Comparison of ENCODE assay signal across 10 cellular contexts in the genomic region with DNA sequence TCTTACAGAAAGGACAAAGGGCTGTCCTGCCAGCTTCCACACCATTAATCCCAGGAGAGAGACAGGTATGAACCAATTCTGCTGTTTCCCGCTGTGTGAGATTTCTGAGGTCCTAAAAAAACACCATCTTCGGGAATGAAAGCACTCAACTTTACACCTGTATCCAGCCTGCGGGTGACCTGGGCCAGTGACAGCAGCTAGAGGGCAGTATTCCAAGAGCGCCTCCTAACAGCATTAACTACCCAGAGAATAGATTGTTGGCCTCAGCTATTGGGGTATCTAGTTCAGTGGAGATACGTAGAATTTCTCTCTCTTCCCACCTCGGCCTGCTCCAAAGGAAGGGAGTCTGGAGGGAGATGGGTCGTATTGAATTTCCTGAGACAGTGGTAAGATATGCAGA. TPM values are rescaled to one million over a fixed set of nuclear protein-coding genes. Genes with fewer than 3 reads are reported as not detected.
DNase-seq lines count a peak whose midpoint lies in the region; ATAC-seq and TF ChIP-seq lines count a peak whose summit lies in the region.
"Had no signal": no experiment of that assay in that cellular context is flagged by ENCODE, and none has a peak within 500 bp of the region (broad histone marks: within the 10 kb centered on the region; RNA-seq: fewer than 3 reads in every experiment).

No MANE protein-coding gene starts in this region.

- no peak overlapping the region for H3K4me3 Mint-ChIP-seq in CD8-positive, alpha-beta T cell

- no peak overlapping the region for H3K4me2 ChIP-seq in DOHH2 (ENCODE audit: low read length)
- H3K4me2 ChIP-seq in mammary epithelial cell (ENCODE audit: insufficient read depth, low read depth, low read length), result no peak overlapping the region

- no peak overlapping the region for H3K27ac Mint-ChIP-seq in CD8-positive, alpha-beta T cell

- no peaks in the 10 kb centered on the region for H3K4me1 Mint-ChIP-seq in CD8-positive, alpha-beta T cell (ENCODE audit: low read depth)

- H3K27me3 ChIP-seq in DOHH2 (ENCODE audit: control insufficient read depth, low read length), result no peaks in the 10 kb centered on the region
- H3K27me3 ChIP-seq in mammary epithelial cell (ENCODE audit: insufficient read depth, low read length), result no peaks in the 10 kb centered on the region
- H3K27me3 ChIP-seq in right lobe of liver, result no peaks in the 10 kb centered on the region
- H3K27me3 ChIP-seq in CD8-positive, alpha-beta T cell (ENCODE audit: insufficient read depth, low read length), result no peaks in the 10 kb centered on the region

- POLR2A ChIA-PET in CD8-positive, alpha-beta T cell (lab: Charles Lee), result no interaction called here

- H3K9me2 ChIP-seq in DOHH2 (replicated peaks; ENCODE audit: control insufficient read depth, low read length), result no peaks in the 10 kb centered on the region

- CTCF ChIA-PET in mammary epithelial cell (lab: Charles Lee; ENCODE audit: low non-redundant PET), result no interaction called here
- CTCF ChIA-PET in CD8-positive, alpha-beta T cell (lab: Charles Lee), result interaction anchor here (0.7 to 1.8 kb wide), 4 partner anchors 9 to 34 kb away, joined by 3 to 4 read pairs (median 4); no protein-coding TSS in a partner anchor

- no TSS peak for BruUV-seq in mammary epithelial cell (replicated peaks; lab: Mats Ljungman, UMichigan)

- no peak overlapping the region for H3K9ac ChIP-seq in mammary epithelial cell (ENCODE audit: insufficient read depth, low read length)

- H3K36me3 ChIP-seq in DOHH2 (ENCODE audit: control insufficient read depth, low read length), result peaks cover 83% of the 10 kb centered on the region
- H3K36me3 ChIP-seq in mammary epithelial cell (ENCODE audit: insufficient read depth, low read length), result peaks cover 4% of the 10 kb centered on the region
- no peaks in the 10 kb centered on the region for H3K36me3 ChIP-seq in right lobe of liver
- H3K36me3 ChIP-seq in CD8-positive, alpha-beta T cell (ENCODE audit: insufficient read depth, low read length), result no peaks in the 10 kb centered on the region

- H3K27me3 Mint-ChIP-seq in CD8-positive, alpha-beta T cell (ENCODE audit: low read depth), result no peaks in the 10 kb centered on the region

- no peaks in the 10 kb centered on the region for H3K9me3 ChIP-seq in DOHH2 (ENCODE audit: control insufficient read depth, insufficient read depth, low read length)
- no peaks in the 10 kb centered on the region for H3K9me3 ChIP-seq in mammary epithelial cell (replicated peaks; ENCODE audit: insufficient read depth, low read length)
- H3K9me3 ChIP-seq in right lobe of liver, result no peaks in the 10 kb centered on the region
- H3K9me3 ChIP-seq in CD8-positive, alpha-beta T cell (ENCODE audit: low read length), result no peaks in the 10 kb centered on the region

- no peak overlapping the region for H3K27ac ChIP-seq in DOHH2 (ENCODE audit: low read depth, low read length)
- H3K27ac ChIP-seq in mammary epithelial cell (ENCODE audit: insufficient read depth, low read depth, low read length), result no peak overlapping the region
- no peak overlapping the region for H3K27ac ChIP-seq in right lobe of liver
- no peak overlapping the region for H3K27ac ChIP-seq in CD8-positive, alpha-beta T cell (ENCODE audit: low read depth, low read length)

- TF ChIP-seq CTCF in DOHH2 (IDR thresholded peaks at IDR 0.05; ENCODE audit: low read depth, low read length, poor library complexity, severe bottlenecking) (peak; percentile 78), mammary epithelial cell (conservative IDR thresholded peaks at IDR 0.05 in 1 of 2, IDR thresholded peaks at IDR 0.05 in 1 of 2; ENCODE audit: extremely low read depth in 1 of 2, insufficient read depth in 1 of 2, low read depth in 1 of 2, low read length in 2 of 2) (peak; percentile 30 to 55), right lobe of liver (IDR thresholded peaks at IDR 0.05) (peak in 3 of 4 donors; percentile 32 to 52 (median 38))
- TF ChIP-seq CTCF in CD8-positive, alpha-beta T cell (IDR thresholded peaks at IDR 0.05), result no peak

- dilution Hi-C loops in mammary epithelial cell (cut with HindIII; ENCODE audit: low sequenced_read_pairs), result no loop called here

- no peak for ATAC-seq in right lobe of liver
- no peak for ATAC-seq in CD8-positive, alpha-beta T cell
- no peak for ATAC-seq in HG03432 (IDR thresholded peaks at IDR 0.05; ENCODE audit: unreplicated experiment)
- ATAC-seq in GM19463 (IDR thresholded peaks at IDR 0.05; ENCODE audit: unreplicated experiment), result no peak
- ATAC-seq in GM18858 (IDR thresholded peaks at IDR 0.05; ENCODE audit: unreplicated experiment), result no peak

- H4K20me1 ChIP-seq in DOHH2 (ENCODE audit: control insufficient read depth, insufficient read depth, low read depth, low read length), result peaks cover 14% of the 10 kb centered on the region; the same call in 1 of the 2 replicates
- H4K20me1 ChIP-seq in mammary epithelial cell (ENCODE audit: insufficient read depth, low read length), result no peaks in the 10 kb centered on the region

- intact Hi-C loops in mammary epithelial cell (cut with micrococcal nuclease), result no loop called here
- intact Hi-C loops in right lobe of liver (cut with DNase I), result no loop called here
- intact Hi-C loops in CD8-positive, alpha-beta T cell (cut with DNase I, micrococcal nuclease), result no loop called here

- no peaks in the 10 kb centered on the region for H3K9me3 Mint-ChIP-seq in CD8-positive, alpha-beta T cell

- TF ChIP-seq POLR2A in right lobe of liver (IDR thresholded peaks at IDR 0.05), result no peak

- in situ Hi-C loops in mammary epithelial cell (cut with MboI; ENCODE audit: low sequenced_read_pairs in 2 of 2), result loop anchor here in 1 of 2 donors (25.0 kb wide), 1 partner anchor 630 kb away; no protein-coding TSS in a partner anchor

- H3K4me1 ChIP-seq in DOHH2 (ENCODE audit: control insufficient read depth, low read length) (no peaks in the 10 kb centered on the region), mammary epithelial cell (ENCODE audit: insufficient read depth, low read length) (no peaks in the 10 kb centered on the region), right lobe of liver (no peaks in the 10 kb centered on the region)
- no peaks in the 10 kb centered on the region for H3K4me1 ChIP-seq in CD8-positive, alpha-beta T cell (ENCODE audit: insufficient read depth, low read length)

- H2AFZ ChIP-seq in mammary epithelial cell (ENCODE audit: low read depth, low read length), result no peak overlapping the region

- H3K79me2 ChIP-seq in DOHH2 (ENCODE audit: control insufficient read depth, low read length), result no peaks in the 10 kb centered on the region
- no peaks in the 10 kb centered on the region for H3K79me2 ChIP-seq in mammary epithelial cell (ENCODE audit: insufficient read depth, low read length)

- H3K36me3 Mint-ChIP-seq in CD8-positive, alpha-beta T cell, result no peaks in the 10 kb centered on the region

- H3F3A ChIP-seq in DOHH2 (ENCODE audit: control insufficient read depth, insufficient read depth), result peaks cover 47% of the 10 kb centered on the region

- WGBS in mammary epithelial cell (ENCODE audit: low coverage, missing lambda C conversion rate), result over 99% methylated on average over 7 of the region's 7 CpGs
- WGBS in right lobe of liver (ENCODE audit: insufficient coverage, low coverage, low lambda C conversion rate, missing lambda C conversion rate), result 85% methylated on average over 7 of the region's 7 CpGs

- H3K4me3 ChIP-seq in DOHH2 (ENCODE audit: low read length), result no peak overlapping the region
- H3K4me3 ChIP-seq in mammary epithelial cell (replicated peaks in 1 of 3; ENCODE audit: insufficient read depth in 1 of 3, low read depth in 2 of 3, low read length in 3 of 3), result no peak overlapping the region
- H3K4me3 ChIP-seq in right lobe of liver, result no peak overlapping the region
- H3K4me3 ChIP-seq in CD8-positive, alpha-beta T cell (ENCODE audit: low read depth, low read length), result no peak overlapping the region

- peak; percentile 36 for DNase-seq in HT-29 (ENCODE audit: low spot score)
- no peak for DNase-seq in mammary epithelial cell
- no peak for DNase-seq in right lobe of liver
- DNase-seq in CD8-positive, alpha-beta T cell, result no peak
- DNase-seq: activated CD4-positive, CD25-positive, alpha-beta regulatory T cell treated with anti-CD3 and anti-CD28 coated beads, Interleukin-2, amount 50 U/mL, for 72 hours; NCI-H345 had no signal

RNA-seq across cellular contexts. Expression of gene WDR76, which starts 55.1 kb away (rescaled TPM):
- total RNA-seq in HT-29 (2014; rRNA removed; shearing (Covaris generic)), result 11.5 and 12.7 TPM in 2 replicates
- total RNA-seq in mammary epithelial cell (10 to 100 TPM in 1 of 2 donors, 1 to 10 TPM in 1; 4.3 to 16.0 TPM), right lobe of liver (1 to 10 TPM in 3 of 6 experiments, under 1 TPM in 3; 0.46 to 5.5 (median 1.1) TPM)
- polyA plus RNA-seq in mammary epithelial cell, result 8.9 TPM
- 14.8 TPM for polyA minus RNA-seq in mammary epithelial cell
- total RNA-seq in CD8-positive, alpha-beta T cell, result 1 to 10 TPM; 3.9 to 5.4 TPM

RNA-seq across cellular contexts. Expression of gene MFAP1, which starts 57.5 kb away (rescaled TPM):
- total RNA-seq in HT-29 (2014; rRNA removed; shearing (Covaris generic)), result 10.9 TPM in 2 replicates
- total RNA-seq in mammary epithelial cell, result 10 to 100 TPM; 14.7 to 26.8 TPM
- polyA plus RNA-seq in mammary epithelial cell, result 24.8 TPM
- polyA minus RNA-seq in mammary epithelial cell, result 25.1 TPM
- 10 to 100 TPM in 2 of 6 experiments, 1 to 10 TPM in 4; 6.7 to 11.9 (median 8.1) TPM for total RNA-seq in right lobe of liver
- 10 to 100 TPM; 10.1 to 11.9 TPM for total RNA-seq in CD8-positive, alpha-beta T cell
